ENCODE assay signal across 15 cellular contexts in genomic region chr3:51478630-51479029, GRCh38. TPM values are rescaled to one million over a fixed set of nuclear protein-coding genes. Genes with fewer than 3 reads are reported as not detected.
DNase-seq lines count a peak whose midpoint lies in the region; ATAC-seq and TF ChIP-seq lines count a peak whose summit lies in the region.
"Had no signal": no experiment of that assay in that cellular context is flagged by ENCODE, and none has a peak within 500 bp of the region (broad histone marks: within the 10 kb centered on the region; RNA-seq: fewer than 3 reads in every experiment).

No MANE protein-coding gene starts in this region.

- H3K27me3 ChIP-seq in DOHH2 (ENCODE audit: control insufficient read depth, low read length) = no peaks in the 10 kb centered on the region
- H3K27me3 ChIP-seq in SU-DHL-6 (ENCODE audit: low read length) = no peaks in the 10 kb centered on the region
- no peaks in the 10 kb centered on the region for H3K27me3 ChIP-seq in thyroid gland
- H3K27me3 ChIP-seq in spleen (replicated peaks in 1 of 7) = no peaks in the 10 kb centered on the region
- H3K27me3 ChIP-seq in gastroesophageal sphincter = no peaks in the 10 kb centered on the region

- H3K4me2 ChIP-seq in DOHH2 (ENCODE audit: low read length) = no peak overlapping the region
- H3K4me2 ChIP-seq in SU-DHL-6 (ENCODE audit: low read depth, low read length, poor library complexity, severe bottlenecking) = no peak overlapping the region
- H3K4me2 ChIP-seq: GM23338 had no signal

- peak overlapping the region; percentile 29 for H3K27ac Mint-ChIP-seq in activated T-cell treated with anti-CD3 and anti-CD28 coated beads, Interleukin-2, amount 50 U/mL, for 24 hours
- H3K27ac Mint-ChIP-seq: B cell; CD4-positive, alpha-beta T cell; GM23338; H9 had no signal

- no peak overlapping the region for H3K9ac ChIP-seq in SU-DHL-6 (ENCODE audit: low read length)

- peaks cover 16% of the 10 kb centered on the region for H3K79me2 ChIP-seq in DOHH2 (ENCODE audit: control insufficient read depth, low read length)
- H3K79me2 ChIP-seq in SU-DHL-6 (ENCODE audit: insufficient read depth, low read length) = peaks cover 5% of the 10 kb centered on the region

- H3K4me1 ChIP-seq in DOHH2 (ENCODE audit: control insufficient read depth, low read length) = peaks cover 32% of the 10 kb centered on the region
- peaks cover 22 to 23% of the 10 kb centered on the region in 2 donors for H3K4me1 ChIP-seq in thyroid gland
- no peaks in the 10 kb centered on the region for H3K4me1 ChIP-seq in spleen
- H3K4me1 ChIP-seq in gastroesophageal sphincter = no peaks in the 10 kb centered on the region

- TF ChIP-seq EP300 in gastroesophageal sphincter (IDR thresholded peaks at IDR 0.05) = no peak

- no peak for ATAC-seq in gastroesophageal sphincter
- ATAC-seq: GM23338 had no signal

- H3K27ac ChIP-seq in DOHH2 (ENCODE audit: low read depth, low read length) (peak overlapping the region; percentile 82; the same call in 1 of the 2 replicates), SU-DHL-6 (ENCODE audit: low read depth, low read length) (peak overlapping the region; percentile 84; the same call in 1 of the 2 replicates), thyroid gland (peak overlapping the region in 2 of 3 donors; percentile 72 to 89), spleen (no peak overlapping the region), gastroesophageal sphincter (no peak overlapping the region)

- peaks cover 45% of the 10 kb centered on the region for H3K36me3 ChIP-seq in DOHH2 (ENCODE audit: control insufficient read depth, low read length)
- peaks cover 23% of the 10 kb centered on the region; the same call in 1 of the 2 replicates for H3K36me3 ChIP-seq in SU-DHL-6 (ENCODE audit: low read length)
- H3K36me3 ChIP-seq in thyroid gland = peaks cover 9 to 27% of the 10 kb centered on the region in 2 donors
- peaks cover 3 to 99% (median 73%) of the 10 kb centered on the region in 6 donors for H3K36me3 ChIP-seq in spleen
- peaks cover 0 to 99% of the 10 kb centered on the region in 2 donors for H3K36me3 ChIP-seq in gastroesophageal sphincter

- DNase-seq in activated T-cell treated with anti-CD3 and anti-CD28 coated beads, Interleukin-2, amount 50 U/mL, for 24 hours = no peak
- DNase-seq in activated T-cell treated with anti-CD3 and anti-CD28 coated beads, Interleukin-2, amount 50 U/mL, for 1 hour = no peak
- DNase-seq in thyroid gland = no peak
- DNase-seq in spleen = no peak
- DNase-seq: C1 segment of cervical spinal cord; CD4-positive, alpha-beta T cell; DMS79; EL; H9; KBM-7 had no signal

- TF ChIP-seq POLR2A in thyroid gland (IDR thresholded peaks at IDR 0.05) (no peak), spleen (IDR thresholded peaks at IDR 0.05) (no peak), gastroesophageal sphincter (IDR thresholded peaks at IDR 0.05) (no peak)

- no peak overlapping the region for H2AFZ ChIP-seq in SU-DHL-6 (ENCODE audit: low read depth, low read length, severe bottlenecking)
- H2AFZ ChIP-seq: GM23338 had no signal

- peaks cover 80% of the 10 kb centered on the region for H3K36me3 Mint-ChIP-seq in activated T-cell treated with anti-CD3 and anti-CD28 coated beads, Interleukin-2, amount 50 U/mL, for 24 hours (ENCODE audit: low read depth)

- H3K9me3 Mint-ChIP-seq in activated T-cell treated with anti-CD3 and anti-CD28 coated beads, Interleukin-2, amount 50 U/mL, for 24 hours = no peaks in the 10 kb centered on the region
- H3K9me3 Mint-ChIP-seq: CD4-positive, alpha-beta T cell; GM23338; H9 had no signal

- no peak for TF ChIP-seq CTCF in DOHH2 (IDR thresholded peaks at IDR 0.05; ENCODE audit: low read depth, low read length, poor library complexity, severe bottlenecking)
- TF ChIP-seq CTCF in SU-DHL-6 (IDR thresholded peaks at IDR 0.05; ENCODE audit: insufficient read depth, low read length, poor library complexity, severe bottlenecking) = no peak
- no peak for TF ChIP-seq CTCF in thyroid gland (IDR thresholded peaks at IDR 0.05)
- no peak for TF ChIP-seq CTCF in spleen (IDR thresholded peaks at IDR 0.05 in 8 of 11, conservative IDR thresholded peaks at IDR 0.05 in 3 of 11)
- TF ChIP-seq CTCF in gastroesophageal sphincter (IDR thresholded peaks at IDR 0.05) = no peak

- H3K4me3 ChIP-seq in DOHH2 (ENCODE audit: low read length) (no peak overlapping the region), SU-DHL-6 (ENCODE audit: insufficient read depth, low read length, poor library complexity, severe bottlenecking) (no peak overlapping the region), thyroid gland (replicated peaks in 1 of 3) (no peak overlapping the region), spleen (no peak overlapping the region), gastroesophageal sphincter (no peak overlapping the region)
- H3K4me3 ChIP-seq: GM23338 had no signal

- no peaks in the 10 kb centered on the region for H4K20me1 ChIP-seq in DOHH2 (ENCODE audit: control insufficient read depth, insufficient read depth, low read depth, low read length)
- H4K20me1 ChIP-seq in SU-DHL-6 (ENCODE audit: low read depth, low read length) = no peaks in the 10 kb centered on the region

- H3K27me3 Mint-ChIP-seq in activated T-cell treated with anti-CD3 and anti-CD28 coated beads, Interleukin-2, amount 50 U/mL, for 24 hours = no peaks in the 10 kb centered on the region
- H3K27me3 Mint-ChIP-seq: B cell; CD4-positive, alpha-beta T cell had no signal

- peaks cover 12% of the 10 kb centered on the region for H3F3A ChIP-seq in DOHH2 (ENCODE audit: control insufficient read depth, insufficient read depth)
- H3F3A ChIP-seq in SU-DHL-6 (ENCODE audit: insufficient read depth) = peaks cover 26% of the 10 kb centered on the region

- WGBS in thyroid gland, 2 donors = 96% methylated on average over 4 of the region's 4 CpGs
- WGBS in spleen, 5 donors = 94 to 98% (median 96%) methylated on average over 4 of the region's 4 CpGs
- WGBS in gastroesophageal sphincter (ENCODE audit: low coverage in 1 of 2), 2 donors = 71 to 89% methylated on average over 1 to 4 of the region's 4 CpGs

- H3K9me2 ChIP-seq in DOHH2 (replicated peaks; ENCODE audit: control insufficient read depth, low read length) (no peaks in the 10 kb centered on the region), SU-DHL-6 (replicated peaks; ENCODE audit: insufficient read depth, low read length) (no peaks in the 10 kb centered on the region)

- no peak overlapping the region for H3K4me3 Mint-ChIP-seq in activated T-cell treated with anti-CD3 and anti-CD28 coated beads, Interleukin-2, amount 50 U/mL, for 24 hours
- H3K4me3 Mint-ChIP-seq: B cell; CD4-positive, alpha-beta T cell; GM23338; H9 had no signal

- peaks cover 2% of the 10 kb centered on the region for H3K4me1 Mint-ChIP-seq in activated T-cell treated with anti-CD3 and anti-CD28 coated beads, Interleukin-2, amount 50 U/mL, for 24 hours (ENCODE audit: low read depth)
- H3K4me1 Mint-ChIP-seq: B cell, GM23338, H9 had no signal

- intact Hi-C loops in thyroid gland (cut with DNase I) = no loop called here
- intact Hi-C loops in spleen (cut with DNase I; ENCODE audit: low total_unique reads) = no loop called here

- H3K9me3 ChIP-seq in DOHH2 (ENCODE audit: control insufficient read depth, insufficient read depth, low read length) (no peaks in the 10 kb centered on the region), SU-DHL-6 (ENCODE audit: insufficient read depth, low read length) (no peaks in the 10 kb centered on the region), thyroid gland (no peaks in the 10 kb centered on the region), spleen (no peaks in the 10 kb centered on the region), gastroesophageal sphincter (no peaks in the 10 kb centered on the region)

RNA-seq across cellular contexts. Expression of gene DCAF1, which starts 21.2 kb away (rescaled TPM):
- total RNA-seq in thyroid gland (10 to 100 TPM; 23.5 to 35.4 (median 30.1) TPM), spleen (10 to 100 TPM; 22.2 to 27.4 (median 24.1) TPM), gastroesophageal sphincter (10 to 100 TPM; 20.2 to 24.9 (median 22.3) TPM)
- 1 to 10 TPM; 7.0 to 9.0 (median 7.2) TPM for polyA plus RNA-seq in spleen

RNA-seq across cellular contexts. Expression of gene RAD54L2, which starts 59.9 kb away (rescaled TPM):
- total RNA-seq in thyroid gland (10 to 100 TPM; 17.8 to 41.6 (median 22.6) TPM), spleen (10 to 100 TPM; 22.8 to 36.7 (median 32.4) TPM), gastroesophageal sphincter (10 to 100 TPM; 14.5 to 28.6 (median 26.5) TPM)
- 1 to 10 TPM; 1.4 to 4.3 (median 2.2) TPM for polyA plus RNA-seq in spleen

Comparison
In these comparisons a context has a peak if more than half of its experiments do, and no peak if none do; other contexts are left out.
1. H3K27ac ChIP-seq: peak in DOHH2 (single experiment), SU-DHL-6 (single experiment) and thyroid gland (2 of 3); none in spleen (0 of 8) and gastroesophageal sphincter (0 of 4).